Comparison of ENCODE assay signal across 2 cellular contexts in the genomic region with DNA sequence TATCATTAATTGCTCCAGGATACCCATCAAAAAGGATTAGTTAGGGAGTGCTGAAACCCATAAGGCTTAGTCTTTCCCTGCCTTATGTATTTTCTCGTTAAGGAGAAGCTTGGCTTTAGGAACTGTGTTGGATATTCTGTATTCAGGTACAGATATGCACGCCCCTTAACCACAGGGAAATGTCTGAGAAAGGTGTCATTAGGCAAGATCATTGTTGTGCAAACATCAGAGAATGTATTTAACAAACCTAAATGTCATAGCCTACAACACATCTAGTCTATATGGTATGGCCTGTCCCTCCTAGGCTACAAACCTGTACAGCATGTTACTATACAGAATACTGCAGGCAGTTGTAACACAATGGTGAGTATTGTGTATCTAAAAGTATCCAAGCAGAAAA. TPM values are rescaled to one million over a fixed set of nuclear protein-coding genes. Genes with fewer than 3 reads are reported as not detected.
"Had no signal": no experiment of that assay in that cellular context is flagged by ENCODE, and none has a peak within 500 bp of the region (broad histone marks: within the 10 kb centered on the region; RNA-seq: fewer than 3 reads in every experiment).

No MANE protein-coding gene starts in this region.

RNA-seq across cellular contexts. Expression of a gene that starts 10.1 kb away (rescaled TPM):
- total RNA-seq: activated B cell treated with CpG ODN at 0.5 μM for 24 hours; activated CD4-positive, alpha-beta T cell treated with anti-CD3 and anti-CD28 coated beads, Interleukin-2, amount 10 ng/mL, durations not matched to agents 7 days and 5 days had no signal
